Comparison of ENCODE assay signal across 9 cellular contexts in the genomic region with DNA sequence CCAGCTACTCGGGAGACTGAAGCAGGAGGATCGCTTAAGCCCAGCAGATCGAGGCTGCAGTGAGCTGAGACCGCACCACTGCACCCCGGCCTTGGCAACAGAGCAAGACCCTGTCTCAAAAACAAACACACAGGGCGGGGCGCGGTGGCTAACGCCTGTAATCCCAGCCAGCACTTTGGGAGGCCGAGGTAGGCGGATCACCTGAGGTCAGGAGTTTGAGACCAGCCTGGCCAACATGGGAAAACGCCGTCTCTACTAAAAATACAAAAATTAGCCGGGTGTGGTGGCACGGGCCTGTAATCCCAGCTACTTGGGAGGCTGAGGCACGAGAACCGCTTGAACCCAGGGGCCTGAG. TPM values are rescaled to one million over a fixed set of nuclear protein-coding genes. Genes with fewer than 3 reads are reported as not detected.
DNase-seq lines count a peak whose midpoint lies in the region; TF ChIP-seq lines count a peak whose summit lies in the region.
"Not testable (repeated sequence)": the region's sequence is repeated elsewhere in the genome, so short reads cannot be mapped to it uniquely, and the experiment has no call there.
"Had no signal": no experiment of that assay in that cellular context is flagged by ENCODE, and none has a peak within 500 bp of the region (broad histone marks: within the 10 kb centered on the region; RNA-seq: fewer than 3 reads in every experiment).

No MANE protein-coding gene starts in this region.

- H3K36me3 Mint-ChIP-seq in endodermal cell (ENCODE audit: low read depth); nephron progenitor cell (ENCODE audit: low read depth): not testable (repeated sequence)

- DNase-seq in endodermal cell; lower leg skin (ENCODE audit: low spot score in 2 of 2); nephron progenitor cell; prostate gland (ENCODE audit: low spot score); suprapubic skin (ENCODE audit: low spot score in 2 of 2): not testable (repeated sequence)

- H3K27me3 Mint-ChIP-seq in endodermal cell (ENCODE audit: insufficient read depth) = peaks cover 12% of the 10 kb centered on the region
- H3K27me3 Mint-ChIP-seq in nephron progenitor cell (ENCODE audit: low read depth, poor library complexity) = peaks cover 57% of the 10 kb centered on the region

- H3K9ac ChIP-seq in HUES48 (ENCODE audit: low read depth, low read length); endodermal cell (ENCODE audit: extremely low read depth, low read length, poor library complexity, severe bottlenecking): not testable (repeated sequence)

- WGBS in endodermal cell (ENCODE audit: insufficient coverage in 1 of 2, insufficient read length in 1 of 2), 2 experiments = 91 to 94% methylated on average over 17 of the region's 17 CpGs
- 86 to 95% methylated on average over 13 to 17 of the region's 17 CpGs for WGBS in lower leg skin, 2 donors
- 93% methylated on average over 17 of the region's 17 CpGs for WGBS in prostate gland
- WGBS in suprapubic skin = 91% methylated on average over 17 of the region's 17 CpGs

- H3K9me3 ChIP-seq in HUES48 (ENCODE audit: control insufficient read depth, insufficient read depth, low read length); endodermal cell (ENCODE audit: control insufficient read depth, low read length); prostate gland; suprapubic skin: not testable (repeated sequence)

- H3K4me3 Mint-ChIP-seq in endodermal cell (peak overlapping the region; percentile 60), nephron progenitor cell (peak overlapping the region; percentile 86)

- H3K4me3 ChIP-seq in HUES48 (ENCODE audit: low read depth, low read length) = 0 out of 2 replicates have a peak overlapping the region, but pooled peaks have one; percentile 48
- H3K4me3 ChIP-seq in endodermal cell (ENCODE audit: low read length) = not testable (repeated sequence)
- H3K4me3 ChIP-seq in lower leg skin (ENCODE audit: low read depth, poor library complexity, severe bottlenecking) = peak overlapping the region; percentile 1
- peak overlapping the region in 1 of 2 donors; percentile 42 for H3K4me3 ChIP-seq in prostate gland
- peak overlapping the region; percentile 64 for H3K4me3 ChIP-seq in suprapubic skin

- not testable (repeated sequence) for H3K27ac Mint-ChIP-seq in endodermal cell, nephron progenitor cell

- not testable (repeated sequence) for H3K27ac ChIP-seq in HUES48 (ENCODE audit: low read depth, low read length); endodermal cell (ENCODE audit: low read depth, low read length); suprapubic skin
- H3K27ac ChIP-seq in angular gyrus (ENCODE audit: low read depth, low read length) (peak overlapping the region; percentile 43), prostate gland (peak overlapping the region; percentile 61 to 69)

- not testable (repeated sequence) for H3K4me1 Mint-ChIP-seq in endodermal cell, nephron progenitor cell

- not testable (repeated sequence) for H3K36me3 ChIP-seq in HUES48 (ENCODE audit: control insufficient read depth, insufficient read depth, low read length); endodermal cell (ENCODE audit: control insufficient read depth, insufficient read depth, low read length); prostate gland; suprapubic skin

- TF ChIP-seq POLR2A in lower leg skin (IDR thresholded peaks at IDR 0.05); prostate gland (IDR thresholded peaks at IDR 0.05); suprapubic skin (IDR thresholded peaks at IDR 0.05): not testable (repeated sequence)

- not testable (repeated sequence) for H3K9me3 Mint-ChIP-seq in endodermal cell, nephron progenitor cell

- intact Hi-C loops in lower leg skin (cut with DNase I; ENCODE audit: low total_unique reads); prostate gland (cut with DNase I): not testable (repeated sequence)

- not testable (repeated sequence) for H3K27me3 ChIP-seq in HUES48 (ENCODE audit: control insufficient read depth, insufficient read depth, low read length); endodermal cell (ENCODE audit: control insufficient read depth, insufficient read depth, low read length, poor library complexity, severe bottlenecking); prostate gland (replicated peaks; ENCODE audit: insufficient read depth)
- H3K27me3 ChIP-seq in suprapubic skin = peaks cover 10% of the 10 kb centered on the region

- H3K4me1 ChIP-seq in HUES48 (ENCODE audit: control insufficient read depth, insufficient read depth, low read length) = peaks cover 11% of the 10 kb centered on the region; the same call in 1 of the 2 replicates
- not testable (repeated sequence) for H3K4me1 ChIP-seq in endodermal cell (ENCODE audit: control insufficient read depth, insufficient read depth, low read length); prostate gland (replicated peaks)
- H3K4me1 ChIP-seq in suprapubic skin = peaks cover 17% of the 10 kb centered on the region

- not testable (repeated sequence) for TF ChIP-seq EP300 in suprapubic skin (IDR thresholded peaks at IDR 0.05)

- TF ChIP-seq CTCF in endodermal cell (conservative IDR thresholded peaks at IDR 0.05); lower leg skin (IDR thresholded peaks at IDR 0.05); nephron progenitor cell (IDR thresholded peaks at IDR 0.05); prostate gland (IDR thresholded peaks at IDR 0.05); suprapubic skin (IDR thresholded peaks at IDR 0.05): not testable (repeated sequence)

RNA-seq across cellular contexts. Expression of a gene that starts 46.9 kb away (rescaled TPM):
- total RNA-seq in endodermal cell (1 to 10 TPM; 2.5 to 3.1 TPM), lower leg skin (10 to 100 TPM in 3 of 4 donors, 1 to 10 TPM in 1; 9.7 to 62.7 (median 30.6) TPM), prostate gland (10 to 100 TPM in 1 of 2 donors, 1 to 10 TPM in 1; 4.5 to 20.0 TPM), suprapubic skin (10 to 100 TPM; 19.1 to 53.0 (median 39.2) TPM)
- 3.1 TPM for polyA plus RNA-seq in endodermal cell (2013, experiment 1 of 2)
- 2.9 TPM for polyA plus RNA-seq in endodermal cell (2013, experiment 2 of 2)
- total RNA-seq: CD8-positive, alpha-beta T cell; IMR-90 had no signal
- polyA plus RNA-seq: IMR-90 had no signal
